ENCODE assay signal across 36 cellular contexts in the genomic region with DNA sequence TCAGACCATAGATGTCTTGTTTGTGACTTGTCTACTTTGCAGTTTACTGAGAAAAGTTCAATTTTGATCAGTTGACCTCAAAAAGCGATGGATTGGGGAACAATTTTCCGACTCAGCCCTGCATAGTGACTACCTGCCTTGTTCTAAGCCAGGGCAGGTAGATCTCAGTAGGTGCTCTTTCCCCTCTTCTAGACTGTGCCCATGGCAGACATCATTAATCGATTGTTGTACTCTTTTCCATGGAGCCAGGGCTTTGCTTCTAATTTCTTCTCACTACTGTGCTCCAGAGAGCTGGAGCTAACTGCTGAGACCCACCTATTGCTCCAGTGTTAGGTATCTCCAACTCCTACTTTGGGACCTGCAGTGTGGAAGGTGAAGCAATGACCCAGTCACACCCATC. TPM values are rescaled to one million over a fixed set of nuclear protein-coding genes. Genes with fewer than 3 reads are reported as not detected.
"Had no signal": no experiment of that assay in that cellular context is flagged by ENCODE, and none has a peak within 500 bp of the region (broad histone marks: within the 10 kb centered on the region; RNA-seq: fewer than 3 reads in every experiment).

No MANE protein-coding gene starts in this region.

- H3K4me3 ChIP-seq: ascending aorta, SJCRH30, SK-N-MC had no signal

- H3K27me3 ChIP-seq: ascending aorta had no signal

- H3K36me3 Mint-ChIP-seq: activated CD8-positive, alpha-beta memory T cell treated with anti-CD3 and anti-CD28 coated beads, Interleukin-2, amount 10 ng/mL, durations not matched to agents 7 days and 5 days; activated naive CD4-positive, alpha-beta T cell treated with anti-CD3 and anti-CD28 coated beads, Interleukin-2, amount 10 ng/mL, durations not matched to agents 7 days and 5 days; activated naive CD8-positive, alpha-beta T cell had no signal

- H3K27me3 Mint-ChIP-seq: activated CD4-positive, alpha-beta memory T cell treated with anti-CD3 and anti-CD28 coated beads, Interleukin-2, amount 10 ng/mL, durations not matched to agents 7 days and 5 days; activated CD8-positive, alpha-beta memory T cell treated with anti-CD3 and anti-CD28 coated beads, Interleukin-2, amount 10 ng/mL, durations not matched to agents 7 days and 5 days; activated naive CD8-positive, alpha-beta T cell had no signal

- H3K4me3 Mint-ChIP-seq: activated CD4-positive, alpha-beta memory T cell treated with anti-CD3 and anti-CD28 coated beads, Interleukin-2, amount 10 ng/mL, durations not matched to agents 7 days and 5 days; activated CD8-positive, alpha-beta memory T cell treated with anti-CD3 and anti-CD28 coated beads, Interleukin-2, amount 10 ng/mL, durations not matched to agents 7 days and 5 days; activated naive CD4-positive, alpha-beta T cell treated with anti-CD3 and anti-CD28 coated beads, Interleukin-2, amount 10 ng/mL, durations not matched to agents 7 days and 5 days; activated naive CD8-positive, alpha-beta T cell had no signal

- H3K27ac ChIP-seq: ascending aorta, SJCRH30, SK-N-MC, WERI-Rb-1 had no signal

- ATAC-seq: activated CD8-positive, alpha-beta memory T cell treated with anti-CD3 and anti-CD28 coated beads, Interleukin-2, amount 10 ng/mL, durations not matched to agents 7 days and 5 days; Panc1 had no signal

- H3K27ac Mint-ChIP-seq: activated CD4-positive, alpha-beta memory T cell treated with anti-CD3 and anti-CD28 coated beads, Interleukin-2, amount 10 ng/mL, durations not matched to agents 7 days and 5 days; activated CD8-positive, alpha-beta memory T cell treated with anti-CD3 and anti-CD28 coated beads, Interleukin-2, amount 10 ng/mL, durations not matched to agents 7 days and 5 days; activated naive CD4-positive, alpha-beta T cell treated with anti-CD3 and anti-CD28 coated beads, Interleukin-2, amount 10 ng/mL, durations not matched to agents 7 days and 5 days; activated naive CD8-positive, alpha-beta T cell had no signal

- DNase-seq: activated CD4-positive, alpha-beta memory T cell treated with anti-CD3 and anti-CD28 coated beads, Interleukin-2, amount 10 ng/mL, durations not matched to agents 7 days and 5 days; activated CD4-positive, alpha-beta T cell treated with anti-CD3 and anti-CD28 coated beads for 1 hour; activated CD4-positive, alpha-beta T cell treated with anti-CD3 and anti-CD28 coated beads for 48 hours; activated CD4-positive, CD25-positive, alpha-beta regulatory T cell; activated CD8-positive, alpha-beta memory T cell treated with anti-CD3 and anti-CD28 coated beads for 24 hours; activated CD8-positive, alpha-beta memory T cell treated with anti-CD3 and anti-CD28 coated beads, Interleukin-2, amount 10 ng/mL, durations not matched to agents 7 days and 5 days; activated CD8-positive, alpha-beta memory T cell treated with anti-CD3 and anti-CD28 coated beads, Interleukin-2, amount 50 U/mL, for 48 hours; activated effector memory CD4-positive, alpha-beta T cell treated with Interleukin-2 at 50 U/mL for 16 hours; activated naive CD4-positive, alpha-beta T cell treated with anti-CD3 and anti-CD28 coated beads, Interleukin-2, amount 10 ng/mL, durations not matched to agents 7 days and 5 days; activated T-cell treated with anti-CD3 and anti-CD28 coated beads, Interleukin-2, amount 50 U/mL, for 48 hours; amygdala; KG1; MM.1S; MV-4-11; NCI-H1092; NCI-H1436 treated with DMSO at 0.1 percent for 48 hours; NCI-H1694 treated with DMSO at 0.1 percent for 48 hours; NCI-H2029; NCI-H2171; NCI-H510A; NCI-H526; NCI-H748 treated with DMSO at 0.1 percent for 48 hours; OCI-M1; SHP77; SJCRH30; T1000; WERI-Rb-1 had no signal

- H3K36me3 ChIP-seq: SJCRH30, WERI-Rb-1 had no signal

- H3K9me3 ChIP-seq: ascending aorta, SJCRH30 had no signal

- H3K9me3 Mint-ChIP-seq: activated CD4-positive, alpha-beta memory T cell treated with anti-CD3 and anti-CD28 coated beads, Interleukin-2, amount 10 ng/mL, durations not matched to agents 7 days and 5 days; activated naive CD4-positive, alpha-beta T cell treated with anti-CD3 and anti-CD28 coated beads, Interleukin-2, amount 10 ng/mL, durations not matched to agents 7 days and 5 days had no signal

- H3K4me1 ChIP-seq: ascending aorta, SJCRH30 had no signal

RNA-seq across cellular contexts. Expression of gene RAB36, which starts 9.9 kb away (rescaled TPM):
- total RNA-seq: SJCRH30; T-helper 1 cell treated with Interleukin-12 subunit alpha and Interleukin-12 subunit beta and Interleukin-4 antibody, amounts not matched to agents 30 ng/mL and 1 ng/mL, for 36 hours; T-helper 2 cell treated with Interferon-gamma antibody and Interleukin-4, amounts not matched to agents 100 ng/mL and 5 ng/mL, for 36 hours had no signal

RNA-seq across cellular contexts. Expression of gene RSPH14, which starts 13.4 kb away (rescaled TPM):
- total RNA-seq: activated CD4-positive, alpha-beta memory T cell treated with anti-CD3 and anti-CD28 coated beads, Interleukin-2, amount 10 ng/mL, durations not matched to agents 7 days and 5 days; activated CD8-positive, alpha-beta memory T cell treated with anti-CD3 and anti-CD28 coated beads, Interleukin-2, amount 10 ng/mL, durations not matched to agents 7 days and 5 days; ascending aorta; cardiac septum; LHCN-M2; RPMI7951; SJCRH30; T-helper 1 cell treated with Interleukin-12 subunit alpha and Interleukin-12 subunit beta and Interleukin-4 antibody, amounts not matched to agents 30 ng/mL and 1 ng/mL, for 36 hours; T-helper 2 cell treated with Interferon-gamma antibody and Interleukin-4, amounts not matched to agents 100 ng/mL and 5 ng/mL, for 36 hours had no signal
